ENCODE assay signal across 14 cellular contexts in genomic region chr17:49399995-49400394, GRCh38.
"Had no signal": no experiment of that assay in that cellular context is flagged by ENCODE, and none has a peak within 500 bp of the region (broad histone marks: within the 10 kb centered on the region; RNA-seq: fewer than 3 reads in every experiment).

No MANE protein-coding gene starts in this region.

- H3K27ac Mint-ChIP-seq: naive thymus-derived CD4-positive, alpha-beta T cell; stimulated activated naive CD8-positive, alpha-beta T cell treated with anti-CD3 and anti-CD28 coated beads, Interleukin-15, Interleukin-2, amounts not matched to agents 100 ng/mL and 50 ng/mL, for 24 hours had no signal

- ATAC-seq: effector memory CD8-positive, alpha-beta T cell; foreskin keratinocyte; naive thymus-derived CD4-positive, alpha-beta T cell had no signal

- H3K4me1 ChIP-seq: foreskin keratinocyte had no signal

- H3K27me3 ChIP-seq: foreskin keratinocyte, hepatocyte, SJCRH30 had no signal

- DNase-seq: activated CD4-positive, alpha-beta T cell treated with anti-CD3 and anti-CD28 coated beads, Interleukin-2, amount 50 U/mL, for 4 hours; activated naive CD4-positive, alpha-beta T cell treated with Interleukin-2 at 50 U/mL for 16 hours; anterior cingulate cortex; effector memory CD8-positive, alpha-beta T cell; mesenchymal stem cell; naive thymus-derived CD4-positive, alpha-beta T cell; occipital lobe; SJCRH30; T-helper 2 cell; trophoblast cell had no signal

- H3K9me3 Mint-ChIP-seq: brain; effector memory CD8-positive, alpha-beta T cell; naive thymus-derived CD4-positive, alpha-beta T cell; stimulated activated naive CD8-positive, alpha-beta T cell treated with anti-CD3 and anti-CD28 coated beads, Interleukin-15, Interleukin-2, amounts not matched to agents 100 ng/mL and 50 ng/mL, for 24 hours had no signal

- H3K27ac ChIP-seq: foreskin keratinocyte, hepatocyte, SJCRH30 had no signal

- H3K4me3 ChIP-seq: hepatocyte, SJCRH30 had no signal

- H3K9me3 ChIP-seq: SJCRH30 had no signal

- H3K4me3 Mint-ChIP-seq: brain; effector memory CD8-positive, alpha-beta T cell; naive thymus-derived CD4-positive, alpha-beta T cell; stimulated activated naive CD8-positive, alpha-beta T cell treated with anti-CD3 and anti-CD28 coated beads, Interleukin-15, Interleukin-2, amounts not matched to agents 100 ng/mL and 50 ng/mL, for 24 hours had no signal

- H3K27me3 Mint-ChIP-seq: effector memory CD8-positive, alpha-beta T cell; stimulated activated naive CD8-positive, alpha-beta T cell treated with anti-CD3 and anti-CD28 coated beads, Interleukin-15, Interleukin-2, amounts not matched to agents 100 ng/mL and 50 ng/mL, for 24 hours had no signal
